In the genomic region with DNA sequence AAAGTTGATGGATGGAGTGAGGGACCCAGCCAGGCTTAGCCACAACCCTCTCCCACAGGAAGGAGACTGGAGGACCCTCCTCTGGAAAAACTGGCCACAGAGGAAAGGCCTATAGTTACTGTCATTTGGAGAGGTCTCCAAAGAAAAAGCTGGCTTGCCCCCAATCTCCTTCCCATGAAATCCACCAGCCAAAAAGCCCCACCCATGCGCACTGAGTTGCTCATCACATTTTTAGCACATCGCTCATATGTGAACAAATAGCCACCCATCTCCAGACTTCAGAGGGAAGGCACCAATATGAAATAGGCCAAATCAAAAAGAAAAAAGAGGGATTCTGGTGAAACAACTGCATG, we compare ENCODE assay signal across 12 cellular contexts. TPM values are rescaled to one million over a fixed set of nuclear protein-coding genes. Genes with fewer than 3 reads are reported as not detected.
DNase-seq lines count a peak whose midpoint lies in the region; ATAC-seq and TF ChIP-seq lines count a peak whose summit lies in the region.
"Had no signal": no experiment of that assay in that cellular context is flagged by ENCODE, and none has a peak within 500 bp of the region (broad histone marks: within the 10 kb centered on the region; RNA-seq: fewer than 3 reads in every experiment).

No MANE protein-coding gene starts in this region.

- peak overlapping the region; percentile 27; the same call in 1 of the 2 replicates for H2AFZ ChIP-seq in GM23248

- H3K9me2 ChIP-seq in GM23248 (ENCODE audit: insufficient read depth) = no peaks in the 10 kb centered on the region

- H3K9ac ChIP-seq in GM23248 (no peak overlapping the region), skeletal muscle satellite cell (ENCODE audit: low read depth, low read length) (no peak overlapping the region)

- H3K9me3 ChIP-seq in GM23248 (ENCODE audit: low read depth) = no peaks in the 10 kb centered on the region
- H3K9me3 ChIP-seq in skeletal muscle satellite cell (replicated peaks; ENCODE audit: low read length) = peaks cover 5% of the 10 kb centered on the region

- peaks cover 14% of the 10 kb centered on the region for H3K4me1 ChIP-seq in GM23248 (ENCODE audit: insufficient read depth)
- peaks cover 34% of the 10 kb centered on the region for H3K4me1 ChIP-seq in foreskin keratinocyte
- peaks cover 14% of the 10 kb centered on the region for H3K4me1 ChIP-seq in skeletal muscle satellite cell (ENCODE audit: control insufficient read depth, insufficient read depth, low read length)

- DNase-seq in GM23248 = peak; percentile 88
- DNase-seq in foreskin keratinocyte = peak; percentile 43 to 71
- no peak for DNase-seq in HUDEP-2 (lab: John Stamatoyannopoulos, UW; ENCODE audit: unreplicated experiment in 76 of 76)
- no peak for DNase-seq in DMS 273 treated with DMSO at 0.1 percent for 48 hours (lab: John Stamatoyannopoulos, UW)
- DNase-seq: activated CD8-positive, alpha-beta memory T cell treated with anti-CD3 and anti-CD28 coated beads, Interleukin-2, amount 50 U/mL, for 4 hours; amygdala; DMS53; stimulated activated naive CD4-positive, alpha-beta T cell had no signal

- H3K27ac ChIP-seq in GM23248 (peak overlapping the region; percentile 64), foreskin keratinocyte (peak overlapping the region; percentile 49)

- H3F3A ChIP-seq in GM23248 (ENCODE audit: insufficient read depth) = peaks cover 38% of the 10 kb centered on the region

- H3K27me3 ChIP-seq in GM23248 (replicated peaks; ENCODE audit: insufficient read depth) = no peaks in the 10 kb centered on the region
- no peaks in the 10 kb centered on the region for H3K27me3 ChIP-seq in foreskin keratinocyte
- no peaks in the 10 kb centered on the region for H3K27me3 ChIP-seq in skeletal muscle satellite cell (ENCODE audit: control insufficient read depth, insufficient read depth, low read length)

- H4K20me1 ChIP-seq in GM23248 (ENCODE audit: insufficient read depth) = no peaks in the 10 kb centered on the region

- H3K4me2 ChIP-seq in GM23248 (ENCODE audit: unreplicated experiment) (peak overlapping the region; percentile 49), skeletal muscle satellite cell (ENCODE audit: low read length) (peak overlapping the region; percentile 48)

- no peaks in the 10 kb centered on the region for H3K79me2 ChIP-seq in GM23248 (ENCODE audit: insufficient read depth)

- H3K4me3 ChIP-seq in GM23248 = no peak overlapping the region
- peak overlapping the region; percentile 4 for H3K4me3 ChIP-seq in skeletal muscle satellite cell (ENCODE audit: low read length)

- ATAC-seq in SK-N-SH treated with all-trans-retinoic acid at 6 μM for 48 hours (peak; percentile 63), foreskin keratinocyte (peak; percentile 85), GM19397 (IDR thresholded peaks at IDR 0.05; ENCODE audit: unreplicated experiment) (no peak), HG03039 (IDR thresholded peaks at IDR 0.05; ENCODE audit: unreplicated experiment) (no peak)

- H3K36me3 ChIP-seq in GM23248 (ENCODE audit: low read depth) = no peaks in the 10 kb centered on the region; the same call in 1 of the 2 replicates
- H3K36me3 ChIP-seq in skeletal muscle satellite cell (ENCODE audit: insufficient read depth, low read length) = peaks cover 13% of the 10 kb centered on the region

- 34 to 51% methylated on average over 2 of the region's 2 CpGs for WGBS in GM23248 (ENCODE audit: low coverage in 1 of 2, low lambda C conversion rate in 2 of 2, missing lambda C conversion rate in 2 of 2), 2 experiments

- no peak for TF ChIP-seq CTCF in foreskin keratinocyte (conservative IDR thresholded peaks at IDR 0.05)

- in situ Hi-C loops in GM23248 (cut with MboI) = no loop called here

TF ChIP-seq in SK-N-SH treated with all-trans-retinoic acid at 6 μM for 48 hours, 23 proteins besides CTCF, POLR2A, EP300 and RAD21:
- TF ChIP-seq PPARA (CRISPR knock-in tag; IDR thresholded peaks at IDR 0.05; ENCODE audit: borderline replicate concordance) (no peak), ZFP3 (CRISPR knock-in tag; IDR thresholded peaks at IDR 0.05) (no peak), ARNTL (CRISPR knock-in tag; IDR thresholded peaks at IDR 0.05; ENCODE audit: borderline replicate concordance, low read depth) (no peak), RARB (CRISPR knock-in tag; IDR thresholded peaks at IDR 0.05) (no peak), TOX (CRISPR knock-in tag; IDR thresholded peaks at IDR 0.05; ENCODE audit: borderline replicate concordance) (no peak)

RNA-seq across cellular contexts. Expression of gene QSOX1, which starts 36.9 kb away (rescaled TPM):
- total RNA-seq in GM23248 (2014; rRNA removed; shearing (Covaris generic)) = 519 and 540 TPM in 2 replicates
- polyA plus RNA-seq in GM23248 (2016; fragmentation: Nextera tagmentation; extraction: Ambion mirVana) (270 and 274 TPM in 2 replicates), foreskin keratinocyte (103 and 107 TPM in 2 replicates)
- total RNA-seq in foreskin keratinocyte = 92.7 and 93.7 TPM in 2 replicates
- total RNA-seq in skeletal muscle satellite cell (2012; rRNA removed) = 156 and 172 TPM in 2 replicates

Comparison
In these comparisons a context has a peak if more than half of its experiments do, and no peak if none do; other contexts are left out.
1. DNase-seq: peak in GM23248 (single experiment) and foreskin keratinocyte (2 of 2); none in HUDEP-2 (0 of 76) and DMS 273 treated with DMSO at 0.1 percent for 48 hours (single experiment).
2. ATAC-seq: peak in SK-N-SH treated with all-trans-retinoic acid at 6 μM for 48 hours (single experiment) and foreskin keratinocyte (single experiment); none in GM19397 (single experiment) and HG03039 (single experiment).